Comparison of ENCODE assay signal across 18 cellular contexts in genomic region chr5:77996943-77997342, GRCh38.
DNase-seq lines count a peak whose midpoint lies in the region; TF ChIP-seq lines count a peak whose summit lies in the region.
"Had no signal": no experiment of that assay in that cellular context is flagged by ENCODE, and none has a peak within 500 bp of the region (broad histone marks: within the 10 kb centered on the region; RNA-seq: fewer than 3 reads in every experiment).

No MANE protein-coding gene starts in this region.

- no peak for TF ChIP-seq CTCF in osteocyte (IDR thresholded peaks at IDR 0.05)

- H3K36me3 ChIP-seq in SJCRH30, result no peaks in the 10 kb centered on the region

- no peak overlapping the region for H3K27ac Mint-ChIP-seq in osteocyte (ENCODE audit: unreplicated experiment)
- H3K27ac Mint-ChIP-seq: B cell; CD4-positive, CD25-positive, alpha-beta regulatory T cell; CD8-positive, alpha-beta memory T cell had no signal

- H3K9me3 ChIP-seq in SJCRH30 (replicated peaks), result no peaks in the 10 kb centered on the region
- H3K9me3 ChIP-seq: BLaER1 treated with 17β-estradiol and CSF1 and Interleukin-3, amounts not matched to agents 10 nM and 100 nM had no signal

- peaks cover 5% of the 10 kb centered on the region for H3K4me1 Mint-ChIP-seq in osteocyte (ENCODE audit: unreplicated experiment)
- H3K4me1 Mint-ChIP-seq: B cell had no signal

- H3K4me3 Mint-ChIP-seq in osteocyte (ENCODE audit: unreplicated experiment), result no peak overlapping the region
- H3K4me3 Mint-ChIP-seq: B cell; CD4-positive, CD25-positive, alpha-beta regulatory T cell; CD8-positive, alpha-beta memory T cell had no signal

- peak; percentile 27 for DNase-seq in NCI-H82 (lab: John Stamatoyannopoulos, UW)
- no peak for DNase-seq in NCI-H82 treated with DMSO at 0.1 percent for 48 hours (lab: John Stamatoyannopoulos, UW; ENCODE audit: unreplicated experiment)
- peak in 1 of 2 experiments; percentile 41 for DNase-seq in SJCRH30
- DNase-seq in osteocyte (ENCODE audit: extremely low spot score, unreplicated experiment), result no peak
- DNase-seq in CD1c-positive myeloid dendritic cell (ENCODE audit: extremely low spot score), result no peak
- DNase-seq: CD4-positive, CD25-positive, alpha-beta regulatory T cell; CD8-positive, alpha-beta memory T cell; COR-L47; DMS 273 treated with DMSO at 0.1 percent for 48 hours; DMS53; DND-41; EL; GOT3; H7 had no signal

- H3K36me3 Mint-ChIP-seq in osteocyte (ENCODE audit: unreplicated experiment), result peaks cover 23% of the 10 kb centered on the region

- H3K4me1 ChIP-seq in SJCRH30, result peaks cover 54% of the 10 kb centered on the region

- no peaks in the 10 kb centered on the region for H3K27me3 Mint-ChIP-seq in osteocyte (ENCODE audit: unreplicated experiment)
- H3K27me3 Mint-ChIP-seq: B cell; CD4-positive, CD25-positive, alpha-beta regulatory T cell; CD8-positive, alpha-beta memory T cell had no signal

- H3K27ac ChIP-seq in SJCRH30 (peak overlapping the region; percentile 98), layer of hippocampus (ENCODE audit: low read depth, low read length) (peak overlapping the region; percentile 1)
- H3K27ac ChIP-seq: BLaER1 treated with 17β-estradiol and CSF1 and Interleukin-3, amounts not matched to agents 10 nM and 100 nM had no signal

- no peak overlapping the region for H3K4me3 ChIP-seq in SJCRH30
- H3K4me3 ChIP-seq: BLaER1 treated with 17β-estradiol and CSF1 and Interleukin-3, amounts not matched to agents 10 nM and 100 nM; GM12878 had no signal

- no peaks in the 10 kb centered on the region for H3K9me3 Mint-ChIP-seq in osteocyte (ENCODE audit: unreplicated experiment)
- H3K9me3 Mint-ChIP-seq: CD4-positive, CD25-positive, alpha-beta regulatory T cell; CD8-positive, alpha-beta memory T cell had no signal

- H3K27me3 ChIP-seq in SJCRH30 (no peaks in the 10 kb centered on the region), layer of hippocampus (ENCODE audit: control insufficient read depth, insufficient read depth, low read length) (no peaks in the 10 kb centered on the region)
- H3K27me3 ChIP-seq: BLaER1 treated with 17β-estradiol and CSF1 and Interleukin-3, amounts not matched to agents 10 nM and 100 nM had no signal
